Comparison of ENCODE assay signal across 27 cellular contexts in genomic region chr1:203546274-203546673, GRCh38. TPM values are rescaled to one million over a fixed set of nuclear protein-coding genes. Genes with fewer than 3 reads are reported as not detected.
"Had no signal": no experiment of that assay in that cellular context is flagged by ENCODE, and none has a peak within 500 bp of the region (broad histone marks: within the 10 kb centered on the region; RNA-seq: fewer than 3 reads in every experiment).

No MANE protein-coding gene starts in this region.

- H3K27me3 ChIP-seq: breast epithelium, esophagus muscularis mucosa, foreskin keratinocyte, heart left ventricle, vagina had no signal

- H3K4me3 ChIP-seq: breast epithelium, esophagus muscularis mucosa, heart left ventricle, pancreas, psoas muscle, spleen, thoracic aorta, vagina had no signal

- H3K4me1 ChIP-seq: breast epithelium, foreskin keratinocyte, pancreas, psoas muscle had no signal

- ATAC-seq: activated CD8-positive, alpha-beta T cell treated with anti-CD3 and anti-CD28 coated beads for 36 hours; foreskin keratinocyte; heart left ventricle; naive thymus-derived CD8-positive, alpha-beta T cell; pancreas had no signal

- H3K27ac ChIP-seq: breast epithelium, esophagus muscularis mucosa, foreskin keratinocyte, pancreas, psoas muscle, spleen, thoracic aorta, vagina had no signal

- H3K9me3 ChIP-seq: breast epithelium, esophagus muscularis mucosa, heart left ventricle, pancreas, psoas muscle, spleen, thoracic aorta, vagina had no signal

- H3K36me3 ChIP-seq: breast epithelium, esophagus muscularis mucosa, heart left ventricle, pancreas, spleen, thoracic aorta, vagina had no signal

- DNase-seq: activated B cell treated with CpG ODN at 0.5 μM for 24 hours; activated CD4-positive, alpha-beta T cell treated with anti-CD3 and anti-CD28 coated beads, Interleukin-2, amount 50 U/mL, for 1 hour; activated CD8-positive, alpha-beta T cell treated with anti-CD3 and anti-CD28 coated beads for 36 hours; activated naive CD4-positive, alpha-beta T cell; activated T-cell treated with anti-CD3 and anti-CD28 coated beads, Interleukin-2, amount 50 U/mL, for 48 hours; central memory CD4-positive, alpha-beta T cell; endodermal cell; foreskin keratinocyte; heart left ventricle; hypothalamus; immature natural killer cell; kidney; naive thymus-derived CD8-positive, alpha-beta T cell; nucleus accumbens; pancreas; psoas muscle; spleen; stimulated activated naive CD4-positive, alpha-beta T cell treated with Interleukin-2 at 50 U/mL for 16 hours; T-helper 1 cell had no signal

RNA-seq across cellular contexts. Expression of gene OPTC, which starts 52.3 kb away (rescaled TPM):
- total RNA-seq: activated B cell treated with CpG ODN at 0.5 μM for 24 hours; activated CD8-positive, alpha-beta T cell treated with anti-CD3 and anti-CD28 coated beads for 36 hours; activated T-helper 2 cell treated with anti-CD3 and anti-CD28 coated beads, Interferon-gamma antibody, Interleukin-2, Interleukin-4, amounts not matched to agents 10 μg/mL and 5 μg/mL and 100 μg/mL, durations not matched to agents 14 hours and 24 hours and 36 hours; breast epithelium; esophagus muscularis mucosa; foreskin keratinocyte; heart left ventricle; kidney; lower leg skin; naive thymus-derived CD8-positive, alpha-beta T cell; neural crest cell; pancreas; psoas muscle; spleen; subcutaneous adipose tissue; thoracic aorta; vagina had no signal
- polyA plus RNA-seq: foreskin keratinocyte; heart left ventricle; immature natural killer cell; naive thymus-derived CD8-positive, alpha-beta T cell; pancreas; psoas muscle; spleen had no signal
